ENCODE assay signal across 1 cellular context in the genomic region with DNA sequence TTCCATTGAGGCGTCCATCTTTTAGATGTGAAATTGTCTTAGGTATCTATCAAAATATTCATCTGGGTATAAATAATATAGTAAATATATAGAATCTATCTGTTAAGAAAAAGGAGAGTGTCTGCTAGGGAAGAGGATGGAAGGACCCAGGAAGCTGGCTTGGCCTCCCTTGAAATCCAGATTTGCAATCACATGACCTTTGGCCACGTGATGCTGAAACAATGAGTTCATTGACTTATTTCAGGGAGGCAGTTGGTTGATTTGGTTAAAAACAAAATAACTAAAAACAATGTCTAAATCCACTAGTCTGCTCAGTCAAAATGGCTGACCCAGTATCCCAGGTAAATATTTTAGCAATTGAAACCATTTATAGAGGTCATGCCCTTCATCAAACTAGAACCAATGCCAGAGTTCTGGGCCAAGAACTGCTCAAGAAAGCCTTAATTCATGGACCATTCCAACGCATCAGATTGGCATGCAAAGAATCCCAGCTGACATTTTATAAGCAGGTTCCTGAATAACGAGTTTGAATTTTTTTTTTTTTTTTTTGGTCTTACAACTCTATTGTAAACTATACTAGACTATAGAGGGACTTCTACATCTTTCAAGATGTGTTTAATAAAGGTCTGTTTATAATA.
TF ChIP-seq lines count a peak whose summit lies in the region.

No MANE protein-coding gene starts in this region.

TF ChIP-seq in HCT116, 20 proteins besides CTCF, POLR2A, EP300 and RAD21 (continued from another document):
- TF ChIP-seq, protein P1, sequence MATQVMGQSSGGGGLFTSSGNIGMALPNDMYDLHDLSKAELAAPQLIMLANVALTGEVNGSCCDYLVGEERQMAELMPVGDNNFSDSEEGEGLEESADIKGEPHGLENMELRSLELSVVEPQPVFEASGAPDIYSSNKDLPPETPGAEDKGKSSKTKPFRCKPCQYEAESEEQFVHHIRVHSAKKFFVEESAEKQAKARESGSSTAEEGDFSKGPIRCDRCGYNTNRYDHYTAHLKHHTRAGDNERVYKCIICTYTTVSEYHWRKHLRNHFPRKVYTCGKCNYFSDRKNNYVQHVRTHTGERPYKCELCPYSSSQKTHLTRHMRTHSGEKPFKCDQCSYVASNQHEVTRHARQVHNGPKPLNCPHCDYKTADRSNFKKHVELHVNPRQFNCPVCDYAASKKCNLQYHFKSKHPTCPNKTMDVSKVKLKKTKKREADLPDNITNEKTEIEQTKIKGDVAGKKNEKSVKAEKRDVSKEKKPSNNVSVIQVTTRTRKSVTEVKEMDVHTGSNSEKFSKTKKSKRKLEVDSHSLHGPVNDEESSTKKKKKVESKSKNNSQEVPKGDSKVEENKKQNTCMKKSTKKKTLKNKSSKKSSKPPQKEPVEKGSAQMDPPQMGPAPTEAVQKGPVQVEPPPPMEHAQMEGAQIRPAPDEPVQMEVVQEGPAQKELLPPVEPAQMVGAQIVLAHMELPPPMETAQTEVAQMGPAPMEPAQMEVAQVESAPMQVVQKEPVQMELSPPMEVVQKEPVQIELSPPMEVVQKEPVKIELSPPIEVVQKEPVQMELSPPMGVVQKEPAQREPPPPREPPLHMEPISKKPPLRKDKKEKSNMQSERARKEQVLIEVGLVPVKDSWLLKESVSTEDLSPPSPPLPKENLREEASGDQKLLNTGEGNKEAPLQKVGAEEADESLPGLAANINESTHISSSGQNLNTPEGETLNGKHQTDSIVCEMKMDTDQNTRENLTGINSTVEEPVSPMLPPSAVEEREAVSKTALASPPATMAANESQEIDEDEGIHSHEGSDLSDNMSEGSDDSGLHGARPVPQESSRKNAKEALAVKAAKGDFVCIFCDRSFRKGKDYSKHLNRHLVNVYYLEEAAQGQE (IDR thresholded peaks at IDR 0.05; ENCODE audit: low read depth): no peak
- TF ChIP-seq ZFX (IDR thresholded peaks at IDR 0.05): no peak
- TF ChIP-seq EGR1 (IDR thresholded peaks at IDR 0.05; ENCODE audit: low read depth): no peak
- no peak for TF ChIP-seq YY1 (IDR thresholded peaks at IDR 0.05; ENCODE audit: extremely low read depth, insufficient replicate concordance, low read depth, low read length)
- no peak for TF ChIP-seq ZNF274 (IDR thresholded peaks at IDR 0.05; ENCODE audit: low read depth, low read length)
- no peak for TF ChIP-seq SRF (IDR thresholded peaks at IDR 0.05; ENCODE audit: low read depth)
